ENCODE assay signal across 28 cellular contexts in the genomic region with DNA sequence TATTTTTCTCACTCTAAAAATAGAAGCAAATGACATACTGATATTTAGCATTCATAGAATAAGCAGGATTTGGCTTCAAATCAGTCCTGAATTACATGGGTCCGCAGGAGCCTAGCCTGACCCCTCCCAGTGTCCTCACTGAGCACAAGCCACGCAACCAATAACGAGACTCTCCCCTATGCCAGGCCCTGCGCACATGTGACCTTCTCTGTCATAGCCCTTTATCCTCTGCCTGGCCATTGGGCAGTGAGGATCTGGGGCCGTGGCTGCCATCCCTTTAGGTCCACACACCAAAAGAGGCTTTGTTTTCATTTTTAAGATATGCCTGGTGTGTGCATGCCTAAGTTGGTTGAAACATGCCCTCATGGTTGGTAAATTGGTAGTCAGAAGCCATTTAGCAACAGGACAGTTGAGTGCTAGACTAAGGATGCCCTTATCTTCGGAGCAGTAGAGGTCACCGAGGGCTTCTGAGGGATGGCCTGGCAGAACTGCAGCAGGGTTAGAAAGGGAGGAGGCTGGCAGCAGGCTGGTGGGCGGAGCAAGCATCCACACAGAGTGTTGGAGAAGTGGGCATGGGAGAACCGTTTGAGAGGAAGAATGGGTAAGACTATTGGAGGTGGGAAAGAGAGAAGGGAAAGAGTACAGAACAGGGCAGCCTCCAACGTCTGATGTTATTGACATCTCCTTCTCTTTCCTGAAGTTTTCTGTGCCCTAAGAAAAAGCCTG.
DNase-seq lines count a peak whose midpoint lies in the region; ATAC-seq, FAIRE-seq and TF ChIP-seq lines count a peak whose summit lies in the region.
"Had no signal": no experiment of that assay in that cellular context is flagged by ENCODE, and none has a peak within 500 bp of the region (broad histone marks: within the 10 kb centered on the region; RNA-seq: fewer than 3 reads in every experiment).

No MANE protein-coding gene starts in this region.

- H2AK5ac ChIP-seq in trophoblast cell (ENCODE audit: low read length) = no peak overlapping the region

- TF ChIP-seq CTCF in CD14-positive monocyte (IDR thresholded peaks at IDR 0.05) (no peak), RWPE2 (IDR thresholded peaks at IDR 0.05; ENCODE audit: poor library complexity, severe bottlenecking) (no peak), dorsolateral prefrontal cortex (IDR thresholded peaks at IDR 0.05 in 54 of 56, conservative IDR thresholded peaks at IDR 0.05 in 2 of 56; ENCODE audit: low read depth in 1 of 56, partially characterized antibody in 56 of 56) (no peak)

- H3K9me3 ChIP-seq in RWPE2 (ENCODE audit: severe bottlenecking) (peaks cover 4% of the 10 kb centered on the region), trophoblast cell (ENCODE audit: insufficient read depth, low read depth, low read length) (peaks cover 4% of the 10 kb centered on the region)
- H3K9me3 ChIP-seq: pancreas, suprapubic skin had no signal

- peaks cover 0 to 7% (median 4%) of the 10 kb centered on the region in 7 donors for H3K9me3 Mint-ChIP-seq in CD14-positive monocyte

- TF ChIP-seq POLR2A in GM12891 (IDR thresholded peaks at IDR 0.05; ENCODE audit: low read depth, low read length) = no peak

- no peak overlapping the region for H4K12ac ChIP-seq in trophoblast cell (ENCODE audit: low read depth, low read length)

- no peak for FAIRE-seq in GM12891 (lab: Jason Lieb, UNC)
- FAIRE-seq: endometrium, GM12878, pancreas, RCC 7860 had no signal

- peak overlapping the region; percentile 7 for H3K23ac ChIP-seq in trophoblast cell (ENCODE audit: low read length)

- no peaks in the 10 kb centered on the region for H3K79me1 ChIP-seq in trophoblast cell (ENCODE audit: low read length)

- no peak overlapping the region for H4K91ac ChIP-seq in trophoblast cell (ENCODE audit: low read depth, low read length)

- no peak overlapping the region for H2BK5ac ChIP-seq in trophoblast cell (ENCODE audit: low read depth, low read length, poor library complexity)

- no peak overlapping the region for H3K4ac ChIP-seq in trophoblast cell (ENCODE audit: low read depth, low read length)

- H3K4me3 Mint-ChIP-seq in CD14-positive monocyte = peak overlapping the region in 1 of 2 donors; percentile 70
- H3K4me3 Mint-ChIP-seq: activated CD8-positive, alpha-beta T cell treated with anti-CD3 and anti-CD28 coated beads, Interleukin-2, amount 10 ng/mL, durations not matched to agents 7 days and 5 days; nephron progenitor cell; stimulated activated naive B cell treated with anti-CD40 and anti-IgM and Interleukin-4, amounts not matched to agents 10 μg/mL and 1 μg/mL and 100 μg/mL, for 72 hours had no signal

- H3K79me2 ChIP-seq in trophoblast cell (ENCODE audit: control insufficient read depth, insufficient read depth, low read length, poor library complexity) = no peaks in the 10 kb centered on the region

- H3K4me3 ChIP-seq in RWPE2 (ENCODE audit: severe bottlenecking) = no peak overlapping the region
- H3K4me3 ChIP-seq in trophoblast cell (ENCODE audit: low read depth, low read length) = no peak overlapping the region
- H3K4me3 ChIP-seq in dorsolateral prefrontal cortex = no peak overlapping the region
- H3K4me3 ChIP-seq: GM12878, pancreas, suprapubic skin had no signal

- H3K4me1 ChIP-seq in RWPE2 (ENCODE audit: insufficient read depth, poor library complexity, severe bottlenecking) (peaks cover 11% of the 10 kb centered on the region), trophoblast cell (ENCODE audit: control insufficient read depth in 1 of 2, insufficient read depth in 2 of 2, low read length in 2 of 2) (peaks cover 0 to 2% of the 10 kb centered on the region in 2 experiments)
- H3K4me1 ChIP-seq: pancreas, suprapubic skin had no signal

- no peak overlapping the region for H3K14ac ChIP-seq in trophoblast cell (ENCODE audit: low read length)

- no peaks in the 10 kb centered on the region for H3K36me3 ChIP-seq in RWPE2 (ENCODE audit: low read depth)
- H3K36me3 ChIP-seq in trophoblast cell (ENCODE audit: control insufficient read depth in 1 of 2, insufficient read depth in 2 of 2, low read length in 2 of 2) = no peaks in the 10 kb centered on the region
- H3K36me3 ChIP-seq: pancreas, suprapubic skin had no signal

- H3K27ac ChIP-seq in RWPE2 (ENCODE audit: poor library complexity, severe bottlenecking) = peak overlapping the region; percentile 13
- no peak overlapping the region for H3K27ac ChIP-seq in trophoblast cell (ENCODE audit: low read depth, low read length)
- H3K27ac ChIP-seq in dorsolateral prefrontal cortex = peak overlapping the region in 10 of 59 donors; percentile 4 to 57 (median 26)
- H3K27ac ChIP-seq: C4-2B, pancreas, suprapubic skin had no signal

- ATAC-seq in RWPE2 (ENCODE audit: low read depth) = no peak
- ATAC-seq: activated CD8-positive, alpha-beta T cell treated with anti-CD3 and anti-CD28 coated beads, Interleukin-2, amount 10 ng/mL, durations not matched to agents 7 days and 5 days; activated naive CD4-positive, alpha-beta T cell treated with anti-CD3 and anti-CD28 coated beads, Interleukin-2, amount 50 U/mL, for 72 hours; GM12878; stimulated activated naive B cell treated with anti-CD40 and anti-IgM and Interleukin-4, amounts not matched to agents 10 μg/mL and 1 μg/mL and 100 μg/mL, for 72 hours had no signal

- peaks cover 0 to 1% (median 0%) of the 10 kb centered on the region in 3 donors for H3K27me3 Mint-ChIP-seq in CD14-positive monocyte (ENCODE audit: low read depth in 3 of 3)

- H2BK12ac ChIP-seq in trophoblast cell (ENCODE audit: low read length) = no peak overlapping the region

- no peak overlapping the region for H4K8ac ChIP-seq in trophoblast cell (ENCODE audit: low read depth, low read length)

- H2AFZ ChIP-seq in trophoblast cell (ENCODE audit: insufficient read depth, low read length, poor library complexity) = no peak overlapping the region

- intact Hi-C loops in CD14-positive monocyte (cut with micrococcal nuclease) (loop anchor here in 1 of 2 donors (5.0 to 10.0 kb wide), 3 partner anchors 74 to 254 kb away; no protein-coding TSS in a partner anchor), dorsolateral prefrontal cortex (cut with DNase I) (no loop called here)

- H3K27me3 ChIP-seq in RWPE2 (ENCODE audit: insufficient read depth, poor library complexity, severe bottlenecking) = no peaks in the 10 kb centered on the region
- H3K27me3 ChIP-seq in trophoblast cell (ENCODE audit: insufficient read depth, low read length) = no peaks in the 10 kb centered on the region
- no peaks in the 10 kb centered on the region for H3K27me3 ChIP-seq in dorsolateral prefrontal cortex
- H3K27me3 ChIP-seq: suprapubic skin had no signal

- H3K36me3 Mint-ChIP-seq in CD14-positive monocyte = peaks cover 10 to 20% of the 10 kb centered on the region in 2 donors
- H3K36me3 Mint-ChIP-seq: activated naive CD4-positive, alpha-beta T cell treated with anti-CD3 and anti-CD28 coated beads, Interleukin-2, amount 50 U/mL, for 72 hours; IgD-negative memory B cell had no signal

- H2BK120ac ChIP-seq in trophoblast cell (ENCODE audit: insufficient read depth, low read length, poor library complexity) = no peak overlapping the region

- peaks cover 81% of the 10 kb centered on the region for H3K4me1 Mint-ChIP-seq in CD14-positive monocyte

- WGBS in trophoblast cell (ENCODE audit: extremely low coverage, insufficient coverage, insufficient read length) = no CpG with 5 or more reads among the region's 10 CpGs

- no peak overlapping the region for H3K4me2 ChIP-seq in trophoblast cell (ENCODE audit: low read length)

- no peak overlapping the region for H3K18ac ChIP-seq in trophoblast cell (ENCODE audit: low read length)

- no peak overlapping the region for H3K9ac ChIP-seq in trophoblast cell (ENCODE audit: low read length)

- peak overlapping the region; percentile 92 to 98 (median 96) for H3K27ac Mint-ChIP-seq in CD14-positive monocyte
- H3K27ac Mint-ChIP-seq: activated CD8-positive, alpha-beta T cell treated with anti-CD3 and anti-CD28 coated beads, Interleukin-2, amount 10 ng/mL, durations not matched to agents 7 days and 5 days; nephron progenitor cell; stimulated activated naive B cell treated with anti-CD40 and anti-IgM and Interleukin-4, amounts not matched to agents 10 μg/mL and 1 μg/mL and 100 μg/mL, for 72 hours had no signal

- DNase-seq in CD14-positive monocyte (ENCODE audit: low spot score) (no peak), RWPE2 (ENCODE audit: low spot score) (no peak), fibroblast of gingiva (ENCODE audit: low read depth) (peak; percentile 11), trophoblast cell (no peak), GM12891 (ENCODE audit: insufficient read length, low spot score) (no peak), NCI-H1694 (lab: John Stamatoyannopoulos, UW) (no peak), dorsolateral prefrontal cortex (no peak)
- no peak for DNase-seq in stimulated activated CD4-positive, alpha-beta T cell treated with anti-CD3 and anti-CD28 coated beads, Interleukin-2, amount 100 ng/mL, for 24 hours
- DNase-seq: activated CD4-positive, CD25-positive, alpha-beta regulatory T cell treated with anti-CD3 and anti-CD28 coated beads, Interleukin-2, amount 50 U/mL, for 72 hours; activated CD8-positive, alpha-beta T cell treated with anti-CD3 and anti-CD28 coated beads, Interleukin-2, amount 10 ng/mL, durations not matched to agents 7 days and 5 days; aorta; central memory CD4-positive, alpha-beta T cell; dermis blood vessel endothelial cell; NCI-H1092 treated with DMSO at 0.1 percent for 48 hours; NCI-H2029 treated with DMSO at 0.1 percent for 48 hours; NCI-H2227 treated with DMSO at 0.1 percent for 48 hours; nephron progenitor cell; pancreas; stimulated activated CD4-positive, alpha-beta T cell treated with anti-CD3 and anti-CD28 coated beads, Interleukin-12 subunit alpha, Interleukin-12 subunit beta, amount 100 ng/mL, for 4 hours; stimulated activated CD4-positive, alpha-beta T cell treated with anti-CD3 and anti-CD28 coated beads, Interleukin-4, amount 100 ng/mL, for 24 hours; stimulated activated naive B cell treated with anti-CD40 and anti-IgM and Interleukin-4, amounts not matched to agents 10 μg/mL and 1 μg/mL and 100 μg/mL, for 72 hours had no signal

TF ChIP-seq in GM12891, 5 proteins besides CTCF, POLR2A, EP300 and RAD21:
- TF ChIP-seq POU2F2 (IDR thresholded peaks at IDR 0.05; ENCODE audit: low read depth, low read length) (no peak), PAX5 (IDR thresholded peaks at IDR 0.05; ENCODE audit: insufficient read depth, low read length, severe bottlenecking) (no peak), POLR2AphosphoS5 (IDR thresholded peaks at IDR 0.05; ENCODE audit: low read depth, low read length) (no peak), SPI1 (IDR thresholded peaks at IDR 0.05; ENCODE audit: low read depth, low read length) (no peak), TAF1 (IDR thresholded peaks at IDR 0.05; ENCODE audit: low read depth, low read length) (no peak)
